12 cellular contexts compared by ENCODE assay signal in the genomic region with DNA sequence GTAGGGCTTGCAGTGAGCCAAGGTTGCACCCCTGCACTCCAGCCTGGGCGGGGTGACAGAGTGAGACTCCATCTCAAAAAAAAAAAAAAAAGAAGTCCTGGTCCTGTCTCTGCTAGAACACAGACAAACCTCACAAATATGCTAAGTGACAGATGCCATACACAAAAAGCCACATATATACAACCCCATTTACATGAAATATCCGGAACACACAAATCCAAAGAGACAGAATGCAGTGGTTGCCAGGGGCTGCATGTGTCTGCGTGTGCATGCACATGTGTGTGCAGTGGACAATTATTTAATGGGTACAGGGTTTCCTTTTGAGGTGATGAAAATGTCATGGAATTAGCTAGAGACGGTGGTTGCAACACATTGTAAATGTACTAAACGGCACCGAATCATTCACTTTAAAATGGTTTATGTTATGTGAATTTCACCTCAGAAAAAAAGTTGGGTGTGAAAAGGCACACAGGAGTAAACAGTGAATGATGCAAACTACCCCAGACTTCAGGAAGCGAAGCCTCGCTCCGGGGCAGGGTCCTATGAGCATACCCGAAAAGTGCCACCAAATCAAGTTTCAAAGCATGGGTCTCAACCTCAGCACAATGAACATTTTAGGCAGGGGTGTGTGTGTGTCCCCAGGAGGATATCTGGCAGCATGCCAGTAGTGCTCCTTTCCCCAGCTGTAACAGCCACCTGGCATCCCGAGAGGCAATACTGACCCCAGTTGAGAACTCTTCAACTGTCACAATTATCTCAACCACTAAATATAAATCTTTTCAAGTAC. TPM values are rescaled to one million over a fixed set of nuclear protein-coding genes. Genes with fewer than 3 reads are reported as not detected.
A peak's percentile ranks its signal among the peaks of the same experiment; 100 is the strongest.
DNase-seq lines count a peak whose midpoint lies in the region; ATAC-seq and TF ChIP-seq lines count a peak whose summit lies in the region.
"Had no signal": no experiment of that assay in that cellular context is flagged by ENCODE, and none has a peak within 500 bp of the region (broad histone marks: within the 10 kb centered on the region; RNA-seq: fewer than 3 reads in every experiment).

No MANE protein-coding gene starts in this region.

- DNase-seq in left ventricle myocardium superior (no peak), right cardiac atrium (no peak), NCI-H2171 treated with DMSO at 0.1 percent for 48 hours (lab: John Stamatoyannopoulos, UW) (peak; percentile 84), type B pancreatic cell (ENCODE audit: extremely low spot score, unreplicated experiment) (no peak), GOT3 (lab: John Stamatoyannopoulos, UW) (no peak), kidney glomerular epithelial cell (lab: John Stamatoyannopoulos, UW) (no peak)
- no peak for DNase-seq in effector memory CD8-positive, alpha-beta T cell
- DNase-seq in activated CD4-positive, CD25-positive, alpha-beta regulatory T cell (lab: John Stamatoyannopoulos, UW): no peak
- DNase-seq: NCI-H146; stimulated activated CD4-positive, alpha-beta T cell treated with anti-CD3 and anti-CD28 coated beads, Interleukin-12 subunit alpha, Interleukin-12 subunit beta, amount 100 ng/mL, for 4 hours had no signal

- no peaks in the 10 kb centered on the region for H3K9me3 ChIP-seq in right cardiac atrium (ENCODE audit: control insufficient read depth, low read length)
- H3K9me3 ChIP-seq: suprapubic skin had no signal

- no peaks in the 10 kb centered on the region for H3K27me3 ChIP-seq in right cardiac atrium (ENCODE audit: control insufficient read depth, insufficient read depth)
- H3K27me3 ChIP-seq: suprapubic skin had no signal

- peaks cover 22% of the 10 kb centered on the region for H3K4me1 ChIP-seq in right cardiac atrium (ENCODE audit: control insufficient read depth, insufficient read depth, low read length)

- ATAC-seq in left ventricle myocardium superior (peak; percentile 35), right cardiac atrium (no peak)
- ATAC-seq in effector memory CD8-positive, alpha-beta T cell (replicated peaks): no peak

- peaks cover 34% of the 10 kb centered on the region for H3K36me3 Mint-ChIP-seq in effector memory CD8-positive, alpha-beta T cell (ENCODE audit: insufficient read depth)
- peaks cover 10% of the 10 kb centered on the region for H3K36me3 Mint-ChIP-seq in type B pancreatic cell

- TF ChIP-seq CTCF in type B pancreatic cell (conservative IDR thresholded peaks at IDR 0.05): no peak

- 70% methylated on average over 11 of the region's 11 CpGs for WGBS in right cardiac atrium

- H3K4me3 Mint-ChIP-seq in effector memory CD8-positive, alpha-beta T cell: peak overlapping the region; percentile 45 to 51
- H3K4me3 Mint-ChIP-seq in type B pancreatic cell: no peak overlapping the region

- peak overlapping the region; percentile 73 to 92 for H3K27ac Mint-ChIP-seq in effector memory CD8-positive, alpha-beta T cell
- peak overlapping the region; percentile 66 for H3K27ac Mint-ChIP-seq in type B pancreatic cell

- H3K9me3 Mint-ChIP-seq in effector memory CD8-positive, alpha-beta T cell: no peaks in the 10 kb centered on the region
- H3K9me3 Mint-ChIP-seq in type B pancreatic cell: no peaks in the 10 kb centered on the region

- H3K4me1 Mint-ChIP-seq in effector memory CD8-positive, alpha-beta T cell (ENCODE audit: low read depth in 2 of 2): peaks cover 48 to 66% of the 10 kb centered on the region in 2 donors
- peaks cover 26% of the 10 kb centered on the region for H3K4me1 Mint-ChIP-seq in type B pancreatic cell (ENCODE audit: unreplicated experiment)

- H3K27me3 Mint-ChIP-seq in effector memory CD8-positive, alpha-beta T cell: no peaks in the 10 kb centered on the region
- no peaks in the 10 kb centered on the region for H3K27me3 Mint-ChIP-seq in type B pancreatic cell

- intact Hi-C loops in left ventricle myocardium superior (cut with micrococcal nuclease): no loop called here
- intact Hi-C loops in right cardiac atrium (cut with DNase I): no loop called here

- H3K27ac ChIP-seq in right cardiac atrium (ENCODE audit: low read length): no peak overlapping the region
- H3K27ac ChIP-seq: suprapubic skin had no signal

- H3K4me3 ChIP-seq in right cardiac atrium (ENCODE audit: low read length): no peak overlapping the region
- H3K4me3 ChIP-seq: lung had no signal

RNA-seq across cellular contexts. Expression of a gene that starts 48.3 kb away (rescaled TPM):
- total RNA-seq in left ventricle myocardium superior (172 TPM), right cardiac atrium (100 to 1,000 TPM; 152 to 205 (median 174) TPM), type B pancreatic cell (ENCODE audit: low replicate concordance) (279 and 297 TPM in 2 replicates)
- 73.7 TPM for polyA plus RNA-seq in right cardiac atrium
